32 cellular contexts compared by ENCODE assay signal in genomic region chr22:33728847-33729246, GRCh38.
"Had no signal": no experiment of that assay in that cellular context is flagged by ENCODE, and none has a peak within 500 bp of the region (broad histone marks: within the 10 kb centered on the region; RNA-seq: fewer than 3 reads in every experiment).

No MANE protein-coding gene starts in this region.

- H3K4me1 ChIP-seq: breast epithelium had no signal

- ATAC-seq: activated naive CD4-positive, alpha-beta T cell treated with anti-CD3 and anti-CD28 coated beads, Interleukin-2, amount 50 U/mL, for 72 hours; activated naive CD8-positive, alpha-beta T cell treated with anti-CD3 and anti-CD28 coated beads, Interleukin-2, amount 50 U/mL, for 24 hours; activated T-cell treated with anti-CD3 and anti-CD28 coated beads, Interleukin-2, amount 50 U/mL, for 4 hours; activated T-cell treated with anti-CD3 and anti-CD28 coated beads, Interleukin-2, amount 50 U/mL, for 72 hours; activated T-helper 17 cell treated with anti-CD3 and anti-CD28 coated beads, Interleukin-2, amount 50 U/mL, for 72 hours; body of pancreas had no signal

- H3K27ac ChIP-seq: adrenal gland, ascending aorta, body of pancreas, brain microvascular endothelial cell, breast epithelium, cardiac muscle cell had no signal

- FAIRE-seq: astrocyte had no signal

- H3K4me3 ChIP-seq: adrenal gland, ascending aorta, body of pancreas, breast epithelium, cardiac muscle cell had no signal

- DNase-seq: activated effector memory CD4-positive, alpha-beta T cell treated with anti-CD3 and anti-CD28 coated beads, Interleukin-2, amount 50 U/mL, for 16 hours; activated effector memory CD4-positive, alpha-beta T cell treated with Interleukin-2 at 50 U/mL for 16 hours; activated gamma-delta T cell; activated gamma-delta T cell treated with Interleukin-2 at 50 U/mL for 16 hours; activated naive CD4-positive, alpha-beta T cell; activated naive CD4-positive, alpha-beta T cell treated with anti-CD3 and anti-CD28 coated beads for 36 hours; activated naive CD4-positive, alpha-beta T cell treated with anti-CD3 and anti-CD28 coated beads, Interleukin-2, amount 10 ng/mL, durations not matched to agents 7 days and 5 days; activated naive CD4-positive, alpha-beta T cell treated with anti-CD3 and anti-CD28 coated beads, Interleukin-2, amount 50 U/mL, for 16 hours; activated naive CD4-positive, alpha-beta T cell treated with Interleukin-2 at 50 U/mL for 16 hours; activated naive CD8-positive, alpha-beta T cell treated with anti-CD3 and anti-CD28 coated beads for 36 hours; activated naive CD8-positive, alpha-beta T cell treated with anti-CD3 and anti-CD28 coated beads, Interleukin-2, amount 10 ng/mL, durations not matched to agents 7 days and 5 days; activated naive CD8-positive, alpha-beta T cell treated with anti-CD3 and anti-CD28 coated beads, Interleukin-2, amount 50 U/mL, for 24 hours; activated T-cell treated with anti-CD3 and anti-CD28 coated beads, Interleukin-2, amount 50 U/mL, for 24 hours; activated T-cell treated with anti-CD3 and anti-CD28 coated beads, Interleukin-2, amount 50 U/mL, for 4 hours; activated T-cell treated with anti-CD3 and anti-CD28 coated beads, Interleukin-2, amount 50 U/mL, for 48 hours; activated T-cell treated with anti-CD3 and anti-CD28 coated beads, Interleukin-2, amount 50 U/mL, for 72 hours; adrenal gland; amniotic stem cell; amygdala; anterior cingulate cortex; aorta; body of pancreas; brain microvascular endothelial cell; caudate nucleus; central memory CD4-positive, alpha-beta T cell; cerebellar nuclear complex had no signal

- H3K27me3 ChIP-seq: adrenal gland, ascending aorta, body of pancreas, brain microvascular endothelial cell, breast epithelium, cardiac muscle cell had no signal

- H3K9me3 ChIP-seq: adrenal gland, ascending aorta, body of pancreas, breast epithelium had no signal

- H3K36me3 ChIP-seq: adrenal gland, ascending aorta, brain microvascular endothelial cell, breast epithelium, cardiac muscle cell had no signal
